ENCODE assay signal across 8 cellular contexts in genomic region chr22:30667486-30668305, GRCh38. TPM values are rescaled to one million over a fixed set of nuclear protein-coding genes. Genes with fewer than 3 reads are reported as not detected.
DNase-seq lines count a peak whose midpoint lies in the region; ATAC-seq and FAIRE-seq lines count a peak whose summit lies in the region.

DUSP18 (minus strand) TSS chr22:30667875; CDS start chr22:30664003, 3,872 bp downstream.

- peaks cover 0 to 8% (median 0%) of the 10 kb centered on the region in 11 experiments; a peak in 2 of 22 replicates for H3K27me3 ChIP-seq in BLaER1 treated with 17β-estradiol and CSF1 and Interleukin-3, amounts not matched to agents 10 nM and 100 nM

- peaks cover 0 to 15% (median 0%) of the 10 kb centered on the region in 11 experiments; a peak in 2 of 22 replicates for H4K20me1 ChIP-seq in BLaER1 treated with 17β-estradiol and CSF1 and Interleukin-3, amounts not matched to agents 10 nM and 100 nM

- H3K4me1 Mint-ChIP-seq in activated CD4-positive, alpha-beta T cell treated with anti-CD3 and anti-CD28 coated beads, Interleukin-2, amount 10 ng/mL, durations not matched to agents 7 days and 5 days, result peaks cover 24% of the 10 kb centered on the region

- peak within 1 kb of the TSS; percentile 87 to 99 (median 97) for H3K4me2 ChIP-seq in BLaER1 treated with 17β-estradiol and CSF1 and Interleukin-3, amounts not matched to agents 10 nM and 100 nM

- H3K4me3 Mint-ChIP-seq in activated CD4-positive, alpha-beta T cell treated with anti-CD3 and anti-CD28 coated beads, Interleukin-2, amount 10 ng/mL, durations not matched to agents 7 days and 5 days, result peak within 1 kb of the TSS; percentile 95

- no peaks in the 10 kb centered on the region for H3K9me3 ChIP-seq in BLaER1 treated with 17β-estradiol and CSF1 and Interleukin-3, amounts not matched to agents 10 nM and 100 nM (replicated peaks in 1 of 11)

- CTCF ChIA-PET in activated CD4-positive, alpha-beta T cell treated with anti-CD3 and anti-CD28 coated beads, Interleukin-2, amount 10 ng/mL, durations not matched to agents 7 days and 5 days (lab: Charles Lee), result interaction anchor here (0.9 to 2.0 kb wide), 9 partner anchors 9 to 417 kb away, joined by 3 to 8 read pairs (median 3); partner anchors contain the start of gene SLC35E4

- H3K27ac Mint-ChIP-seq in activated CD4-positive, alpha-beta T cell treated with anti-CD3 and anti-CD28 coated beads, Interleukin-2, amount 10 ng/mL, durations not matched to agents 7 days and 5 days, result peak within 1 kb of the TSS; percentile 91

- FAIRE-seq in GM19239 (lab: Jason Lieb, UNC), result peak; percentile 97

- DNase-seq in GM19239 (ENCODE audit: insufficient read length, low spot score) (peak; percentile 94), NCI-H526 (lab: John Stamatoyannopoulos, UW) (peak; percentile 80 to 96), dedifferentiated amniotic fluid mesenchymal stem cell (ENCODE audit: extremely low spot score) (peak; percentile 82), left kidney (ENCODE audit: low read depth, low spot score) (peak; percentile 97)
- DNase-seq in activated CD4-positive, alpha-beta T cell treated with anti-CD3 and anti-CD28 coated beads, Interleukin-2, amount 10 ng/mL, durations not matched to agents 7 days and 5 days, result peak; percentile 94
- peak; percentile 91 for DNase-seq in stimulated activated CD4-positive, alpha-beta T cell treated with anti-CD3 and anti-CD28 coated beads, Interleukin-1b, Interleukin-23, amount 100 ng/mL, for 48 hours

- peaks cover 10 to 25% (median 14%) of the 10 kb centered on the region in 11 experiments; a peak in 20 of 22 replicates for H3K36me3 ChIP-seq in BLaER1 treated with 17β-estradiol and CSF1 and Interleukin-3, amounts not matched to agents 10 nM and 100 nM

- peaks cover 3% of the 10 kb centered on the region for H3K27me3 Mint-ChIP-seq in activated CD4-positive, alpha-beta T cell treated with anti-CD3 and anti-CD28 coated beads, Interleukin-2, amount 10 ng/mL, durations not matched to agents 7 days and 5 days

- H3K4me3 ChIP-seq in BLaER1 treated with 17β-estradiol and CSF1 and Interleukin-3, amounts not matched to agents 10 nM and 100 nM, result peak within 1 kb of the TSS; percentile 69 to 83 (median 76)

- H3K4me1 ChIP-seq in BLaER1 treated with 17β-estradiol and CSF1 and Interleukin-3, amounts not matched to agents 10 nM and 100 nM, result peaks cover 17 to 26% (median 21%) of the 10 kb centered on the region in 10 experiments

- H3K36me3 Mint-ChIP-seq in activated CD4-positive, alpha-beta T cell treated with anti-CD3 and anti-CD28 coated beads, Interleukin-2, amount 10 ng/mL, durations not matched to agents 7 days and 5 days (ENCODE audit: low read depth), result peaks cover 16% of the 10 kb centered on the region

- no peaks in the 10 kb centered on the region for H3K9me3 Mint-ChIP-seq in activated CD4-positive, alpha-beta T cell treated with anti-CD3 and anti-CD28 coated beads, Interleukin-2, amount 10 ng/mL, durations not matched to agents 7 days and 5 days

- ATAC-seq in HG03460 (IDR thresholded peaks at IDR 0.05; ENCODE audit: unreplicated experiment), result peak; percentile 82

- peak within 1 kb of the TSS; percentile 35 to 78 (median 53); a peak in 20 of 22 replicates for H3K27ac ChIP-seq in BLaER1 treated with 17β-estradiol and CSF1 and Interleukin-3, amounts not matched to agents 10 nM and 100 nM

- peak within 1 kb of the TSS; percentile 60 to 81 (median 78) for H3K9ac ChIP-seq in BLaER1 treated with 17β-estradiol and CSF1 and Interleukin-3, amounts not matched to agents 10 nM and 100 nM

- POLR2A ChIA-PET in activated CD4-positive, alpha-beta T cell treated with anti-CD3 and anti-CD28 coated beads, Interleukin-2, amount 10 ng/mL, durations not matched to agents 7 days and 5 days (lab: Charles Lee), result interaction anchor here (0.6 kb wide), 1 partner anchor 22 kb away, joined by 5 read pairs; no protein-coding TSS in a partner anchor

RNA-seq across cellular contexts. Expression of gene DUSP18, which starts in this region (rescaled TPM):
- total RNA-seq in activated CD4-positive, alpha-beta T cell treated with anti-CD3 and anti-CD28 coated beads, Interleukin-2, amount 10 ng/mL, durations not matched to agents 7 days and 5 days, result 10 to 100 TPM in 1 of 2 experiments, 1 to 10 TPM in 1; 9.8 to 12.2 TPM

Comparison
In these comparisons a context has a peak if more than half of its experiments do, and no peak if none do; other contexts are left out.
1. Peak in every context shown above with its lines: DNase-seq, ATAC-seq, H3K4me3 ChIP-seq and H3K27ac ChIP-seq.